Comparison of ENCODE assay signal across 1 cellular context in genomic region chr14:50116221-50116956, GRCh38.
TF ChIP-seq lines count a peak whose summit lies in the region.

Gene VCPKMT (minus strand): TSS chr14:50116572. CDS start chr14:50116552, 20 bp downstream.

TF ChIP-seq in HepG2, 621 proteins besides CTCF, POLR2A, EP300 and RAD21 (continued from another document and continues in another):
- TF ChIP-seq ZNF784 (CRISPR knock-in tag; IDR thresholded peaks at IDR 0.05; ENCODE audit: borderline replicate concordance) (no peak), ZXDC (CRISPR knock-in tag; IDR thresholded peaks at IDR 0.05) (no peak), MXD1 (CRISPR knock-in tag; IDR thresholded peaks at IDR 0.05) (peak; percentile 84; the same call in 1 of the 2 replicates), IKZF5 (CRISPR knock-in tag; IDR thresholded peaks at IDR 0.05) (peak; percentile 75), ZNF496 (CRISPR knock-in tag; IDR thresholded peaks at IDR 0.05; ENCODE audit: insufficient replicate concordance) (no peak), GZF1 (CRISPR knock-in tag; IDR thresholded peaks at IDR 0.05) (peak; percentile 68; the same call in 1 of the 2 replicates), NFYB (CRISPR knock-in tag; IDR thresholded peaks at IDR 0.05) (peak; percentile 33; the same call in 1 of the 2 replicates), ZBTB21 (CRISPR knock-in tag; IDR thresholded peaks at IDR 0.05) (0 out of 2 replicates have a peak, but pooled peaks have one; percentile 34), GMEB2 (CRISPR knock-in tag; IDR thresholded peaks at IDR 0.05; ENCODE audit: low read depth) (peak; percentile 88), MATR3 (CRISPR knock-in tag; IDR thresholded peaks at IDR 0.05) (no peak), KMT2B (CRISPR knock-in tag; IDR thresholded peaks at IDR 0.05) (peak; percentile 99), ZBTB7A (CRISPR knock-in tag; IDR thresholded peaks at IDR 0.05) (0 out of 2 replicates have a peak, but pooled peaks have one; percentile 25), HMGXB3 (CRISPR knock-in tag; IDR thresholded peaks at IDR 0.05; ENCODE audit: borderline replicate concordance) (no peak), ZNF280B (CRISPR knock-in tag; IDR thresholded peaks at IDR 0.05; ENCODE audit: borderline replicate concordance) (peak; percentile 79), ZNF644 (CRISPR knock-in tag; IDR thresholded peaks at IDR 0.05; ENCODE audit: low read depth) (no peak), ZBTB33 (CRISPR knock-in tag; IDR thresholded peaks at IDR 0.05) (no peak; the same call in 1 of the 2 replicates), ZNF614 (CRISPR knock-in tag; IDR thresholded peaks at IDR 0.05; ENCODE audit: borderline replicate concordance) (peak; percentile 68; the same call in 1 of the 2 replicates), DMTF1 (CRISPR knock-in tag; IDR thresholded peaks at IDR 0.05) (no peak), ZNF710 (CRISPR knock-in tag; IDR thresholded peaks at IDR 0.05; ENCODE audit: borderline replicate concordance) (no peak), ZNF513 (CRISPR knock-in tag; conservative IDR thresholded peaks at IDR 0.05) (no peak; the same call in 1 of the 2 replicates), TSC22D2 (CRISPR knock-in tag; IDR thresholded peaks at IDR 0.05; ENCODE audit: borderline replicate concordance) (0 out of 2 replicates have a peak, but pooled peaks have one; percentile 20), MXD4 (CRISPR knock-in tag; IDR thresholded peaks at IDR 0.05) (peak; percentile 77), ELF3 (CRISPR knock-in tag; IDR thresholded peaks at IDR 0.05) (peak; percentile 62), TCF12 (IDR thresholded peaks at IDR 0.05) (no peak), TCF12 (CRISPR knock-in tag; IDR thresholded peaks at IDR 0.05) (no peak), RBAK (CRISPR knock-in tag; IDR thresholded peaks at IDR 0.05) (no peak), ZNF3 (CRISPR knock-in tag; IDR thresholded peaks at IDR 0.05) (no peak), GATAD2A (CRISPR knock-in tag; IDR thresholded peaks at IDR 0.05) (peak; percentile 39; the same call in 1 of the 2 replicates)
